Comparison of ENCODE assay signal across 15 cellular contexts in the genomic region with DNA sequence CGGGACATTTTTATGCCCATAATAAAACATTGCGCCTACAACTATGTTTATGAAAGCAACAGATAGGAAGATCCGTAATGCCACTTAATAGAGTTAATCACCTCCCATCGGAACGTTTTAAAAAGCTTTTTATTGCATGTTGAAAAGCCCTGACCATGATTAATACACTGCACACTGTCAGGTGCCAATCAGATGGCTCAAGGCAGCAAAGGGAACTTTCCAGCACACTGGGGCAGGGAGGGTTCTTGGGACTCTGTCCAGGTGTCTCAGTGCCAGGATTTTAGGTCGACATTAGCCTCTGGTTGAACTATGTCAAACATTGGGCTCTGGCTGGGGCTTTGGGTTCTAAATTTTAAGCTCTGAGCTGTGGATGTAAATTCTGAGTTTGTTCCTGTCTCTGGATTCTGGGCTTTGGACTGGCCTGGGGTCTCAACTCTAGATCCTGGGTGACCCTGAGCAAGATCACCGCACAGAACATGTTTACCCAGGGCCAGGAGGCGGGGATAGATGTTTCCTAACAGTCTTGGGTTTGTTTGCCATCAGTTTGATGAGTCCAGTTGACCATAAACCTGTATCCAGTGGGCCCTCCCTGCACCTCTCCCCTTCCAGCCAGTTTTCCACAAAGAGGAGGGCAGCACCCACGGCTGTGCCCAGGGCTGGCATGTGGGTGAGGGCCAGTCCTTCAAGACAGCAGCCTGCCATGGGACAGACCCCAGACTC.
"Had no signal": no experiment of that assay in that cellular context is flagged by ENCODE, and none has a peak within 500 bp of the region (broad histone marks: within the 10 kb centered on the region; RNA-seq: fewer than 3 reads in every experiment).

No MANE protein-coding gene starts in this region.

- H3K27ac Mint-ChIP-seq: activated naive CD4-positive, alpha-beta T cell treated with anti-CD3 and anti-CD28 coated beads, Interleukin-2, amount 10 ng/mL, durations not matched to agents 7 days and 5 days; activated T-helper 2 cell treated with anti-CD3 and anti-CD28 coated beads, Interferon-gamma antibody, Interleukin-2, Interleukin-4, amounts not matched to agents 10 μg/mL and 5 μg/mL and 100 μg/mL, durations not matched to agents 14 hours and 24 hours and 36 hours; dendritic cell treated with granulocyte-macrophage colony-stimulating factor and Interleukin-4, amounts not matched to agents 40 ng/mL and 50 ng/mL, for 4 days; endodermal cell had no signal

- H3K27me3 ChIP-seq: adrenal gland, brain microvascular endothelial cell had no signal

- H3K27ac ChIP-seq: adrenal gland, brain microvascular endothelial cell, left ventricle myocardium inferior, skin epidermis had no signal

- H3K9me3 Mint-ChIP-seq: activated naive CD4-positive, alpha-beta T cell treated with anti-CD3 and anti-CD28 coated beads, Interleukin-2, amount 10 ng/mL, durations not matched to agents 7 days and 5 days; activated T-helper 2 cell treated with anti-CD3 and anti-CD28 coated beads, Interferon-gamma antibody, Interleukin-2, Interleukin-4, amounts not matched to agents 10 μg/mL and 5 μg/mL and 100 μg/mL, durations not matched to agents 14 hours and 24 hours and 36 hours; dendritic cell treated with granulocyte-macrophage colony-stimulating factor and Interleukin-4, amounts not matched to agents 40 ng/mL and 50 ng/mL, for 4 days; endodermal cell had no signal

- H3K36me3 ChIP-seq: adrenal gland, brain microvascular endothelial cell, left ventricle myocardium inferior had no signal

- DNase-seq: activated CD4-positive, alpha-beta T cell treated with anti-CD3 and anti-CD28 coated beads, Interleukin-2, amount 50 U/mL, for 1 hour; activated CD4-positive, CD25-positive, alpha-beta regulatory T cell; activated naive CD4-positive, alpha-beta T cell treated with anti-CD3 and anti-CD28 coated beads, Interleukin-2, amount 10 ng/mL, durations not matched to agents 7 days and 5 days; activated T-cell treated with anti-CD3 and anti-CD28 coated beads for 4 hours; adrenal gland; brain microvascular endothelial cell; endodermal cell; islet precursor cell; left ventricle myocardium inferior; mesenchymal stem cell; trophoblast cell had no signal

- H3K36me3 Mint-ChIP-seq: activated naive CD4-positive, alpha-beta T cell treated with anti-CD3 and anti-CD28 coated beads, Interleukin-2, amount 10 ng/mL, durations not matched to agents 7 days and 5 days had no signal

- ATAC-seq: SK-N-SH treated with all-trans-retinoic acid at 6 μM for 48 hours had no signal

- H3K4me3 Mint-ChIP-seq: activated naive CD4-positive, alpha-beta T cell treated with anti-CD3 and anti-CD28 coated beads, Interleukin-2, amount 10 ng/mL, durations not matched to agents 7 days and 5 days; dendritic cell treated with granulocyte-macrophage colony-stimulating factor and Interleukin-4, amounts not matched to agents 40 ng/mL and 50 ng/mL, for 4 days; endodermal cell had no signal

- H3K4me1 Mint-ChIP-seq: endodermal cell had no signal

- H3K9me3 ChIP-seq: adrenal gland, left ventricle myocardium inferior had no signal
